1 cellular context compared by ENCODE assay signal in genomic region chr4:151198748-151199147, GRCh38.
TF ChIP-seq lines count a peak whose summit lies in the region.

No MANE protein-coding gene starts in this region.

TF ChIP-seq in H1, 55 proteins besides CTCF, POLR2A, EP300 and RAD21 (continued from another document):
- TF ChIP-seq, protein P1, sequence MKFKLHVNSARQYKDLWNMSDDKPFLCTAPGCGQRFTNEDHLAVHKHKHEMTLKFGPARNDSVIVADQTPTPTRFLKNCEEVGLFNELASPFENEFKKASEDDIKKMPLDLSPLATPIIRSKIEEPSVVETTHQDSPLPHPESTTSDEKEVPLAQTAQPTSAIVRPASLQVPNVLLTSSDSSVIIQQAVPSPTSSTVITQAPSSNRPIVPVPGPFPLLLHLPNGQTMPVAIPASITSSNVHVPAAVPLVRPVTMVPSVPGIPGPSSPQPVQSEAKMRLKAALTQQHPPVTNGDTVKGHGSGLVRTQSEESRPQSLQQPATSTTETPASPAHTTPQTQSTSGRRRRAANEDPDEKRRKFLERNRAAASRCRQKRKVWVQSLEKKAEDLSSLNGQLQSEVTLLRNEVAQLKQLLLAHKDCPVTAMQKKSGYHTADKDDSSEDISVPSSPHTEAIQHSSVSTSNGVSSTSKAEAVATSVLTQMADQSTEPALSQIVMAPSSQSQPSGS (IDR thresholded peaks at IDR 0.05; ENCODE audit: low read length): no peak
- TF ChIP-seq HDAC6 (IDR thresholded peaks at IDR 0.05; ENCODE audit: low read depth, low read length): no peak
- TF ChIP-seq SAP30 (IDR thresholded peaks at IDR 0.05; ENCODE audit: insufficient read depth, insufficient replicate concordance, low read length): no peak
- TF ChIP-seq HDAC2 (IDR thresholded peaks at IDR 0.05; ENCODE audit: borderline replicate concordance in 1 of 2, low read depth in 2 of 2, low read length in 2 of 2): no peak
- no peak for TF ChIP-seq TBP (IDR thresholded peaks at IDR 0.05; ENCODE audit: low read depth, low read length)
- no peak for TF ChIP-seq SIRT6 (IDR thresholded peaks at IDR 0.05; ENCODE audit: low read length)
- TF ChIP-seq, protein P2, sequence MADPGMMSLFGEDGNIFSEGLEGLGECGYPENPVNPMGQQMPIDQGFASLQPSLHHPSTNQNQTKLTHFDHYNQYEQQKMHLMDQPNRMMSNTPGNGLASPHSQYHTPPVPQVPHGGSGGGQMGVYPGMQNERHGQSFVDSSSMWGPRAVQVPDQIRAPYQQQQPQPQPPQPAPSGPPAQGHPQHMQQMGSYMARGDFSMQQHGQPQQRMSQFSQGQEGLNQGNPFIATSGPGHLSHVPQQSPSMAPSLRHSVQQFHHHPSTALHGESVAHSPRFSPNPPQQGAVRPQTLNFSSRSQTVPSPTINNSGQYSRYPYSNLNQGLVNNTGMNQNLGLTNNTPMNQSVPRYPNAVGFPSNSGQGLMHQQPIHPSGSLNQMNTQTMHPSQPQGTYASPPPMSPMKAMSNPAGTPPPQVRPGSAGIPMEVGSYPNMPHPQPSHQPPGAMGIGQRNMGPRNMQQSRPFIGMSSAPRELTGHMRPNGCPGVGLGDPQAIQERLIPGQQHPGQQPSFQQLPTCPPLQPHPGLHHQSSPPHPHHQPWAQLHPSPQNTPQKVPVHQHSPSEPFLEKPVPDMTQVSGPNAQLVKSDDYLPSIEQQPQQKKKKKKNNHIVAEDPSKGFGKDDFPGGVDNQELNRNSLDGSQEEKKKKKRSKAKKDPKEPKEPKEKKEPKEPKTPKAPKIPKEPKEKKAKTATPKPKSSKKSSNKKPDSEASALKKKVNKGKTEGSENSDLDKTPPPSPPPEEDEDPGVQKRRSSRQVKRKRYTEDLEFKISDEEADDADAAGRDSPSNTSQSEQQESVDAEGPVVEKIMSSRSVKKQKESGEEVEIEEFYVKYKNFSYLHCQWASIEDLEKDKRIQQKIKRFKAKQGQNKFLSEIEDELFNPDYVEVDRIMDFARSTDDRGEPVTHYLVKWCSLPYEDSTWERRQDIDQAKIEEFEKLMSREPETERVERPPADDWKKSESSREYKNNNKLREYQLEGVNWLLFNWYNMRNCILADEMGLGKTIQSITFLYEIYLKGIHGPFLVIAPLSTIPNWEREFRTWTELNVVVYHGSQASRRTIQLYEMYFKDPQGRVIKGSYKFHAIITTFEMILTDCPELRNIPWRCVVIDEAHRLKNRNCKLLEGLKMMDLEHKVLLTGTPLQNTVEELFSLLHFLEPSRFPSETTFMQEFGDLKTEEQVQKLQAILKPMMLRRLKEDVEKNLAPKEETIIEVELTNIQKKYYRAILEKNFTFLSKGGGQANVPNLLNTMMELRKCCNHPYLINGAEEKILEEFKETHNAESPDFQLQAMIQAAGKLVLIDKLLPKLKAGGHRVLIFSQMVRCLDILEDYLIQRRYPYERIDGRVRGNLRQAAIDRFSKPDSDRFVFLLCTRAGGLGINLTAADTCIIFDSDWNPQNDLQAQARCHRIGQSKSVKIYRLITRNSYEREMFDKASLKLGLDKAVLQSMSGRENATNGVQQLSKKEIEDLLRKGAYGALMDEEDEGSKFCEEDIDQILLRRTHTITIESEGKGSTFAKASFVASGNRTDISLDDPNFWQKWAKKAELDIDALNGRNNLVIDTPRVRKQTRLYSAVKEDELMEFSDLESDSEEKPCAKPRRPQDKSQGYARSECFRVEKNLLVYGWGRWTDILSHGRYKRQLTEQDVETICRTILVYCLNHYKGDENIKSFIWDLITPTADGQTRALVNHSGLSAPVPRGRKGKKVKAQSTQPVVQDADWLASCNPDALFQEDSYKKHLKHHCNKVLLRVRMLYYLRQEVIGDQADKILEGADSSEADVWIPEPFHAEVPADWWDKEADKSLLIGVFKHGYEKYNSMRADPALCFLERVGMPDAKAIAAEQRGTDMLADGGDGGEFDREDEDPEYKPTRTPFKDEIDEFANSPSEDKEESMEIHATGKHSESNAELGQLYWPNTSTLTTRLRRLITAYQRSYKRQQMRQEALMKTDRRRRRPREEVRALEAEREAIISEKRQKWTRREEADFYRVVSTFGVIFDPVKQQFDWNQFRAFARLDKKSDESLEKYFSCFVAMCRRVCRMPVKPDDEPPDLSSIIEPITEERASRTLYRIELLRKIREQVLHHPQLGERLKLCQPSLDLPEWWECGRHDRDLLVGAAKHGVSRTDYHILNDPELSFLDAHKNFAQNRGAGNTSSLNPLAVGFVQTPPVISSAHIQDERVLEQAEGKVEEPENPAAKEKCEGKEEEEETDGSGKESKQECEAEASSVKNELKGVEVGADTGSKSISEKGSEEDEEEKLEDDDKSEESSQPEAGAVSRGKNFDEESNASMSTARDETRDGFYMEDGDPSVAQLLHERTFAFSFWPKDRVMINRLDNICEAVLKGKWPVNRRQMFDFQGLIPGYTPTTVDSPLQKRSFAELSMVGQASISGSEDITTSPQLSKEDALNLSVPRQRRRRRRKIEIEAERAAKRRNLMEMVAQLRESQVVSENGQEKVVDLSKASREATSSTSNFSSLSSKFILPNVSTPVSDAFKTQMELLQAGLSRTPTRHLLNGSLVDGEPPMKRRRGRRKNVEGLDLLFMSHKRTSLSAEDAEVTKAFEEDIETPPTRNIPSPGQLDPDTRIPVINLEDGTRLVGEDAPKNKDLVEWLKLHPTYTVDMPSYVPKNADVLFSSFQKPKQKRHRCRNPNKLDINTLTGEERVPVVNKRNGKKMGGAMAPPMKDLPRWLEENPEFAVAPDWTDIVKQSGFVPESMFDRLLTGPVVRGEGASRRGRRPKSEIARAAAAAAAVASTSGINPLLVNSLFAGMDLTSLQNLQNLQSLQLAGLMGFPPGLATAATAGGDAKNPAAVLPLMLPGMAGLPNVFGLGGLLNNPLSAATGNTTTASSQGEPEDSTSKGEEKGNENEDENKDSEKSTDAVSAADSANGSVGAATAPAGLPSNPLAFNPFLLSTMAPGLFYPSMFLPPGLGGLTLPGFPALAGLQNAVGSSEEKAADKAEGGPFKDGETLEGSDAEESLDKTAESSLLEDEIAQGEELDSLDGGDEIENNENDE (IDR thresholded peaks at IDR 0.05; ENCODE audit: insufficient replicate concordance, low read length): no peak
- TF ChIP-seq EZH2 (IDR thresholded peaks at IDR 0.05; ENCODE audit: low read depth, low read length, severe bottlenecking): no peak
- TF ChIP-seq CBX5 (IDR thresholded peaks at IDR 0.05; ENCODE audit: low read depth, low read length): no peak
- no peak for TF ChIP-seq ZNF274 (IDR thresholded peaks at IDR 0.05; ENCODE audit: borderline replicate concordance, extremely low read depth, low read length)
- no peak for TF ChIP-seq CHD1 (IDR thresholded peaks at IDR 0.05; ENCODE audit: low read depth, low read length)
- no peak for TF ChIP-seq SIX5 (IDR thresholded peaks at IDR 0.05; ENCODE audit: low read depth, low read length)
